25 cellular contexts compared by ENCODE assay signal in genomic region chr13:109694972-109695371, GRCh38.
DNase-seq lines count a peak whose midpoint lies in the region; ATAC-seq, FAIRE-seq and TF ChIP-seq lines count a peak whose summit lies in the region.
"Had no signal": no experiment of that assay in that cellular context is flagged by ENCODE, and none has a peak within 500 bp of the region (broad histone marks: within the 10 kb centered on the region; RNA-seq: fewer than 3 reads in every experiment).

No MANE protein-coding gene starts in this region.

- WGBS in H1 (ENCODE audit: extremely low coverage in 1 of 2, insufficient coverage in 1 of 2, insufficient read length in 1 of 2, insufficient replicate concordance in 2 of 2, low coverage in 1 of 2, low lambda C conversion rate in 2 of 2, missing lambda C conversion rate in 1 of 2), 2 experiments = 90% methylated on average over 4 of the region's 4 CpGs; no CpG with 5 or more reads in 1 of the 2 experiments
- no CpG with 5 or more reads among the region's 4 CpGs for WGBS in trophoblast cell (ENCODE audit: extremely low coverage, insufficient coverage, insufficient read length)
- WGBS in mesendoderm (ENCODE audit: extremely low coverage, insufficient coverage, low lambda C conversion rate) = no CpG with 5 or more reads among the region's 4 CpGs

- H3K4me2 ChIP-seq in H1 (ENCODE audit: insufficient read depth in 1 of 2, low read depth in 2 of 2, low read length in 2 of 2) = no peak overlapping the region
- no peak overlapping the region for H3K4me2 ChIP-seq in trophoblast cell (ENCODE audit: low read length)
- no peak overlapping the region for H3K4me2 ChIP-seq in mesendoderm (ENCODE audit: low read length)

- H2BK120ac ChIP-seq in H1 (replicated peaks; ENCODE audit: low read depth, low read length) (no peak overlapping the region), trophoblast cell (ENCODE audit: insufficient read depth, low read length, poor library complexity) (no peak overlapping the region), mesendoderm (ENCODE audit: low read depth, low read length) (no peak overlapping the region)

- H2AFZ ChIP-seq in H1 (ENCODE audit: low read length) (0 out of 2 replicates have a peak overlapping the region, but pooled peaks have one; percentile 29), trophoblast cell (ENCODE audit: insufficient read depth, low read length, poor library complexity) (no peak overlapping the region)

- H3K18ac ChIP-seq in H1 (ENCODE audit: extremely low read depth, low read length) (no peak overlapping the region), trophoblast cell (ENCODE audit: low read length) (no peak overlapping the region), mesendoderm (ENCODE audit: low read length) (no peak overlapping the region)

- H2BK5ac ChIP-seq in H1 (ENCODE audit: low read depth, low read length) (no peak overlapping the region), trophoblast cell (ENCODE audit: low read depth, low read length, poor library complexity) (no peak overlapping the region), mesendoderm (ENCODE audit: low read length) (no peak overlapping the region)

- POLR2A ChIA-PET in activated naive CD8-positive, alpha-beta T cell treated with anti-CD3 and anti-CD28 coated beads, Interleukin-2, amount 10 ng/mL, durations not matched to agents 7 days and 5 days (lab: Charles Lee) = no interaction called here
- POLR2A ChIA-PET in H1 (lab: Charles Lee; ENCODE audit: partially characterized antibody) = no interaction called here
- POLR2A ChIA-PET in CD8-positive, alpha-beta memory T cell (lab: Charles Lee) = no interaction called here

- no peak overlapping the region for H4K12ac ChIP-seq in trophoblast cell (ENCODE audit: low read depth, low read length)

- no peak overlapping the region for H2BK20ac ChIP-seq in H1 (ENCODE audit: low read length)

- no peaks in the 10 kb centered on the region for H3K79me1 ChIP-seq in H1 (ENCODE audit: low read depth, low read length)
- no peaks in the 10 kb centered on the region for H3K79me1 ChIP-seq in trophoblast cell (ENCODE audit: low read length)
- H3K79me1 ChIP-seq in mesendoderm (ENCODE audit: low read length) = no peaks in the 10 kb centered on the region

- no peak overlapping the region for H3K14ac ChIP-seq in H1 (ENCODE audit: insufficient read length)
- H3K14ac ChIP-seq in trophoblast cell (ENCODE audit: low read length) = no peak overlapping the region

- H2BK12ac ChIP-seq in H1 (ENCODE audit: low read depth, low read length) (no peak overlapping the region), trophoblast cell (ENCODE audit: low read length) (no peak overlapping the region)

- H4K91ac ChIP-seq in H1 (replicated peaks; ENCODE audit: insufficient read length, low read length) = no peak overlapping the region
- no peak overlapping the region for H4K91ac ChIP-seq in trophoblast cell (ENCODE audit: low read depth, low read length)

- H3K27me3 ChIP-seq in H1 (replicated peaks in 1 of 4; ENCODE audit: control insufficient read depth in 3 of 4, extremely low read depth in 1 of 4, insufficient read depth in 3 of 4, low read length in 3 of 4) (no peaks in the 10 kb centered on the region), trophoblast cell (ENCODE audit: insufficient read depth, low read length) (no peaks in the 10 kb centered on the region), mesendoderm (ENCODE audit: insufficient read depth, low read length, poor library complexity) (no peaks in the 10 kb centered on the region)
- H3K27me3 ChIP-seq in CD8-positive, alpha-beta memory T cell (ENCODE audit: insufficient read depth, low read length, poor library complexity, severe bottlenecking) = no peaks in the 10 kb centered on the region
- H3K27me3 ChIP-seq: brain microvascular endothelial cell, uterus had no signal

- H3K4ac ChIP-seq in H1 (replicated peaks; ENCODE audit: insufficient read length, low read depth, low read length) (no peak overlapping the region), trophoblast cell (ENCODE audit: low read depth, low read length) (no peak overlapping the region), mesendoderm (ENCODE audit: low read depth, low read length) (no peak overlapping the region)

- no peak for DNase-seq in activated naive CD8-positive, alpha-beta T cell treated with anti-CD3 and anti-CD28 coated beads, Interleukin-2, amount 10 ng/mL, durations not matched to agents 7 days and 5 days
- no peak for DNase-seq in activated naive CD8-positive, alpha-beta T cell treated with anti-CD3 and anti-CD28 coated beads for 36 hours
- DNase-seq in NCI-H460 (ENCODE audit: extremely low read depth, low read depth) (peak; percentile 90), H1 (ENCODE audit: low read depth in 1 of 2, low spot score in 2 of 2) (no peak), trophoblast cell (peak; percentile 92), mesendoderm (no peak)
- DNase-seq in CD8-positive, alpha-beta memory T cell = no peak
- no peak for DNase-seq in effector memory CD8-positive, alpha-beta T cell
- DNase-seq: activated B cell treated with CpG ODN at 0.5 μM for 24 hours; activated CD4-positive, alpha-beta T cell treated with anti-CD3 and anti-CD28 coated beads, Interleukin-2, amount 50 U/mL, for 1 hour; activated naive CD4-positive, alpha-beta T cell; activated T-cell treated with anti-CD3 and anti-CD28 coated beads, Interleukin-2, amount 50 U/mL, for 72 hours; AML-193; amygdala; brain microvascular endothelial cell; hypothalamus; NCI-H1092; NCI-H1694; NCI-H774; nephron progenitor cell; stimulated activated naive CD4-positive, alpha-beta T cell treated with Interleukin-2 at 50 U/mL for 16 hours; uterus had no signal

- H3K4me1 ChIP-seq in H1 (replicated peaks in 1 of 4; ENCODE audit: control insufficient read depth in 3 of 4, insufficient read depth in 4 of 4, low read length in 3 of 4) = peaks cover 0 to 5% (median 0%) of the 10 kb centered on the region in 4 experiments; a peak in 1 of 7 replicates
- no peaks in the 10 kb centered on the region for H3K4me1 ChIP-seq in trophoblast cell (ENCODE audit: control insufficient read depth in 1 of 2, insufficient read depth in 2 of 2, low read length in 2 of 2)
- no peaks in the 10 kb centered on the region for H3K4me1 ChIP-seq in mesendoderm (ENCODE audit: control insufficient read depth, low read depth, low read length)
- H3K4me1 ChIP-seq in CD8-positive, alpha-beta memory T cell (ENCODE audit: insufficient read depth, low read length) = peaks cover 3% of the 10 kb centered on the region
- H3K4me1 ChIP-seq: uterus had no signal

- no peak for TF ChIP-seq POLR2A in H1 (IDR thresholded peaks at IDR 0.05; ENCODE audit: control extremely low read depth in 1 of 2, low read depth in 2 of 2, low read length in 2 of 2)

- H3K27ac ChIP-seq in H1 (ENCODE audit: low read depth, low read length) = no peak overlapping the region
- no peak overlapping the region for H3K27ac ChIP-seq in trophoblast cell (ENCODE audit: low read depth, low read length)
- H3K27ac ChIP-seq in mesendoderm (ENCODE audit: low read depth, low read length) = no peak overlapping the region
- H3K27ac ChIP-seq in CD8-positive, alpha-beta memory T cell (ENCODE audit: low read depth, low read length) = no peak overlapping the region
- H3K27ac ChIP-seq: brain microvascular endothelial cell, thoracic aorta, uterus had no signal

- H3K9me3 Mint-ChIP-seq in activated naive CD8-positive, alpha-beta T cell treated with anti-CD3 and anti-CD28 coated beads, Interleukin-2, amount 10 ng/mL, durations not matched to agents 7 days and 5 days = no peaks in the 10 kb centered on the region
- H3K9me3 Mint-ChIP-seq in activated naive CD8-positive, alpha-beta T cell treated with anti-CD3 and anti-CD28 coated beads for 36 hours = no peaks in the 10 kb centered on the region
- H3K9me3 Mint-ChIP-seq in CD8-positive, alpha-beta memory T cell = no peaks in the 10 kb centered on the region
- no peaks in the 10 kb centered on the region for H3K9me3 Mint-ChIP-seq in effector memory CD8-positive, alpha-beta T cell
- H3K9me3 Mint-ChIP-seq: activated B cell treated with CpG ODN at 0.5 μM for 24 hours; activated T-cell treated with anti-CD3 and anti-CD28 coated beads, Interleukin-2, amount 50 U/mL, for 72 hours; CD4-positive, CD25-positive, alpha-beta regulatory T cell; nephron progenitor cell; T-helper 1 cell treated with Interleukin-12 subunit alpha and Interleukin-12 subunit beta and Interleukin-4 antibody, amounts not matched to agents 30 μg/mL and 1 μg/mL, for 36 hours had no signal

- H4K5ac ChIP-seq in H1 (ENCODE audit: insufficient read length, low read depth, low read length) (no peak overlapping the region), mesendoderm (ENCODE audit: low read length) (no peak overlapping the region)

- no peaks in the 10 kb centered on the region for H3K36me3 Mint-ChIP-seq in activated naive CD8-positive, alpha-beta T cell treated with anti-CD3 and anti-CD28 coated beads, Interleukin-2, amount 10 ng/mL, durations not matched to agents 7 days and 5 days
- H3K36me3 Mint-ChIP-seq in activated naive CD8-positive, alpha-beta T cell treated with anti-CD3 and anti-CD28 coated beads for 36 hours = no peaks in the 10 kb centered on the region
- H3K36me3 Mint-ChIP-seq in CD8-positive, alpha-beta memory T cell = no peaks in the 10 kb centered on the region
- no peaks in the 10 kb centered on the region for H3K36me3 Mint-ChIP-seq in effector memory CD8-positive, alpha-beta T cell (ENCODE audit: insufficient read depth)
- H3K36me3 Mint-ChIP-seq: CD4-positive, CD25-positive, alpha-beta regulatory T cell had no signal

- no peak overlapping the region for H3K4me3 Mint-ChIP-seq in activated naive CD8-positive, alpha-beta T cell treated with anti-CD3 and anti-CD28 coated beads, Interleukin-2, amount 10 ng/mL, durations not matched to agents 7 days and 5 days
- H3K4me3 Mint-ChIP-seq in activated naive CD8-positive, alpha-beta T cell treated with anti-CD3 and anti-CD28 coated beads for 36 hours = no peak overlapping the region
- H3K4me3 Mint-ChIP-seq in CD8-positive, alpha-beta memory T cell = no peak overlapping the region
- no peak overlapping the region for H3K4me3 Mint-ChIP-seq in effector memory CD8-positive, alpha-beta T cell
- H3K4me3 Mint-ChIP-seq: activated B cell treated with CpG ODN at 0.5 μM for 24 hours; activated T-cell treated with anti-CD3 and anti-CD28 coated beads, Interleukin-2, amount 50 U/mL, for 72 hours; CD4-positive, CD25-positive, alpha-beta regulatory T cell; nephron progenitor cell; T-helper 1 cell treated with Interleukin-12 subunit alpha and Interleukin-12 subunit beta and Interleukin-4 antibody, amounts not matched to agents 30 μg/mL and 1 μg/mL, for 36 hours had no signal

- no peaks in the 10 kb centered on the region for H3K9me3 ChIP-seq in H1 (ENCODE audit: insufficient read depth in 2 of 2, low read depth in 1 of 2, low read length in 1 of 2)
- H3K9me3 ChIP-seq in trophoblast cell (ENCODE audit: insufficient read depth, low read depth, low read length) = no peaks in the 10 kb centered on the region
- no peaks in the 10 kb centered on the region for H3K9me3 ChIP-seq in CD8-positive, alpha-beta memory T cell (ENCODE audit: low read length)
- H3K9me3 ChIP-seq: thoracic aorta, uterus had no signal

- H3K23ac ChIP-seq in H1 (ENCODE audit: insufficient read length) = no peak overlapping the region
- no peak overlapping the region for H3K23ac ChIP-seq in trophoblast cell (ENCODE audit: low read length)
- no peak overlapping the region for H3K23ac ChIP-seq in mesendoderm (ENCODE audit: low read length)

- peak; percentile 58 for ATAC-seq in activated naive CD8-positive, alpha-beta T cell treated with anti-CD3 and anti-CD28 coated beads, Interleukin-2, amount 10 ng/mL, durations not matched to agents 7 days and 5 days (ENCODE audit: low read depth)
- ATAC-seq in effector memory CD8-positive, alpha-beta T cell (replicated peaks) = no peak

- no peaks in the 10 kb centered on the region for H3K23me2 ChIP-seq in H1 (ENCODE audit: low read depth, low read length)

- H4K20me1 ChIP-seq in H1 (replicated peaks in 1 of 2; ENCODE audit: control insufficient read depth in 1 of 2, insufficient read depth in 2 of 2, low read length in 2 of 2) = no peaks in the 10 kb centered on the region

- no peaks in the 10 kb centered on the region for H3K4me1 Mint-ChIP-seq in activated naive CD8-positive, alpha-beta T cell treated with anti-CD3 and anti-CD28 coated beads, Interleukin-2, amount 10 ng/mL, durations not matched to agents 7 days and 5 days
- H3K4me1 Mint-ChIP-seq in activated naive CD8-positive, alpha-beta T cell treated with anti-CD3 and anti-CD28 coated beads for 36 hours = no peaks in the 10 kb centered on the region
- H3K4me1 Mint-ChIP-seq in CD8-positive, alpha-beta memory T cell = peaks cover 0 to under 1% (median under 1%) of the 10 kb centered on the region in 3 donors
- no peaks in the 10 kb centered on the region for H3K4me1 Mint-ChIP-seq in effector memory CD8-positive, alpha-beta T cell (ENCODE audit: low read depth in 2 of 2)
- H3K4me1 Mint-ChIP-seq: activated B cell treated with CpG ODN at 0.5 μM for 24 hours had no signal

- no peak for TF ChIP-seq EP300 in H1 (IDR thresholded peaks at IDR 0.05; ENCODE audit: borderline replicate concordance in 1 of 2, low read depth in 2 of 2, low read length in 2 of 2)

- no peaks in the 10 kb centered on the region for H3K79me2 ChIP-seq in H1 (ENCODE audit: control insufficient read depth in 1 of 2, insufficient read depth in 2 of 2, low read length in 2 of 2)
- H3K79me2 ChIP-seq in trophoblast cell (ENCODE audit: control insufficient read depth, insufficient read depth, low read length, poor library complexity) = no peaks in the 10 kb centered on the region
- H3K79me2 ChIP-seq in mesendoderm (ENCODE audit: control insufficient read depth, insufficient read depth, low read length) = no peaks in the 10 kb centered on the region

- H3K36me3 ChIP-seq in H1 (ENCODE audit: control insufficient read depth in 2 of 4, insufficient read depth in 4 of 4, low read length in 3 of 4) (no peaks in the 10 kb centered on the region), trophoblast cell (ENCODE audit: control insufficient read depth in 1 of 2, insufficient read depth in 2 of 2, low read length in 2 of 2) (no peaks in the 10 kb centered on the region), mesendoderm (ENCODE audit: control insufficient read depth, insufficient read depth, low read length) (no peaks in the 10 kb centered on the region)
- no peaks in the 10 kb centered on the region for H3K36me3 ChIP-seq in CD8-positive, alpha-beta memory T cell (ENCODE audit: insufficient read depth, low read length)
- H3K36me3 ChIP-seq: brain microvascular endothelial cell, thoracic aorta, uterus had no signal

- TF ChIP-seq CTCF in H1 (IDR thresholded peaks at IDR 0.05; ENCODE audit: control extremely low read depth in 1 of 3, insufficient read depth in 1 of 3, low read depth in 1 of 3, low read length in 3 of 3) = no peak

- peaks cover 4% of the 10 kb centered on the region for H3K27me3 Mint-ChIP-seq in activated naive CD8-positive, alpha-beta T cell treated with anti-CD3 and anti-CD28 coated beads, Interleukin-2, amount 10 ng/mL, durations not matched to agents 7 days and 5 days
- H3K27me3 Mint-ChIP-seq in activated naive CD8-positive, alpha-beta T cell treated with anti-CD3 and anti-CD28 coated beads for 36 hours = no peaks in the 10 kb centered on the region
- H3K27me3 Mint-ChIP-seq in CD8-positive, alpha-beta memory T cell = no peaks in the 10 kb centered on the region
- no peaks in the 10 kb centered on the region for H3K27me3 Mint-ChIP-seq in effector memory CD8-positive, alpha-beta T cell
- H3K27me3 Mint-ChIP-seq: activated B cell treated with CpG ODN at 0.5 μM for 24 hours; CD4-positive, CD25-positive, alpha-beta regulatory T cell had no signal

- H4K8ac ChIP-seq in H1 (ENCODE audit: extremely low read depth, insufficient read depth, low read length) = no peak overlapping the region
- H4K8ac ChIP-seq in trophoblast cell (ENCODE audit: low read depth, low read length) = no peak overlapping the region
- H4K8ac ChIP-seq in mesendoderm (ENCODE audit: low read depth, low read length) = no peak overlapping the region

- no peak overlapping the region for H3K9ac ChIP-seq in H1 (replicated peaks in 1 of 4; ENCODE audit: extremely low read depth in 1 of 4, low read depth in 3 of 4, low read length in 3 of 4)
- H3K9ac ChIP-seq in trophoblast cell (ENCODE audit: low read length) = no peak overlapping the region
- H3K9ac ChIP-seq in mesendoderm (ENCODE audit: low read length) = no peak overlapping the region

- H3K56ac ChIP-seq in H1 (replicated peaks; ENCODE audit: insufficient read length, low read depth, low read length) = no peak overlapping the region
- no peak overlapping the region for H3K56ac ChIP-seq in mesendoderm (ENCODE audit: low read length)

- H2AK5ac ChIP-seq in H1 (ENCODE audit: low read depth, low read length) = no peak overlapping the region
- no peak overlapping the region for H2AK5ac ChIP-seq in trophoblast cell (ENCODE audit: low read length)
- H2AK5ac ChIP-seq in mesendoderm (ENCODE audit: low read length) = no peak overlapping the region

- H3K27ac Mint-ChIP-seq in activated naive CD8-positive, alpha-beta T cell treated with anti-CD3 and anti-CD28 coated beads, Interleukin-2, amount 10 ng/mL, durations not matched to agents 7 days and 5 days = no peak overlapping the region
- H3K27ac Mint-ChIP-seq in activated naive CD8-positive, alpha-beta T cell treated with anti-CD3 and anti-CD28 coated beads for 36 hours = no peak overlapping the region
- H3K27ac Mint-ChIP-seq in CD8-positive, alpha-beta memory T cell = no peak overlapping the region
- no peak overlapping the region for H3K27ac Mint-ChIP-seq in effector memory CD8-positive, alpha-beta T cell
- H3K27ac Mint-ChIP-seq: activated B cell treated with CpG ODN at 0.5 μM for 24 hours; activated T-cell treated with anti-CD3 and anti-CD28 coated beads, Interleukin-2, amount 50 U/mL, for 72 hours; CD4-positive, CD25-positive, alpha-beta regulatory T cell; nephron progenitor cell; T-helper 1 cell treated with Interleukin-12 subunit alpha and Interleukin-12 subunit beta and Interleukin-4 antibody, amounts not matched to agents 30 μg/mL and 1 μg/mL, for 36 hours had no signal

- no peak for TF ChIP-seq RAD21 in H1 (IDR thresholded peaks at IDR 0.05 in 1 of 2, conservative IDR thresholded peaks at IDR 0.05 in 1 of 2; ENCODE audit: low read depth in 2 of 2, low read length in 2 of 2)

- H3K4me3 ChIP-seq in H1 (ENCODE audit: extremely low read depth in 1 of 4, insufficient read depth in 2 of 4, low read depth in 3 of 4, low read length in 4 of 4) (no peak overlapping the region), trophoblast cell (ENCODE audit: low read depth, low read length) (no peak overlapping the region), mesendoderm (ENCODE audit: low read length) (no peak overlapping the region)
- no peak overlapping the region for H3K4me3 ChIP-seq in CD8-positive, alpha-beta memory T cell (ENCODE audit: low read length)
- H3K4me3 ChIP-seq: thoracic aorta, uterus had no signal

- H2BK15ac ChIP-seq in H1 (ENCODE audit: low read length) (no peak overlapping the region), mesendoderm (replicated peaks; ENCODE audit: low read depth) (no peak overlapping the region)

- CTCF ChIA-PET in H1 (lab: Charles Lee; ENCODE audit: partially characterized antibody) = interaction anchor here (1.4 kb wide), 1 partner anchor 29 kb away, joined by 3 read pairs; no protein-coding TSS in a partner anchor
- CTCF ChIA-PET in CD8-positive, alpha-beta memory T cell (lab: Charles Lee) = no interaction called here

- FAIRE-seq in H1 (lab: Jason Lieb, UNC) = no peak

Comparison
In these comparisons a context has a peak if more than half of its experiments do, and no peak if none do; other contexts are left out.
1. DNase-seq: peak in NCI-H460 (single experiment) and trophoblast cell (2 of 2); none in activated naive CD8-positive, alpha-beta T cell treated with anti-CD3 and anti-CD28 coated beads, Interleukin-2, amount 10 ng/mL, durations not matched to agents 7 days and 5 days (single experiment), activated naive CD8-positive, alpha-beta T cell treated with anti-CD3 and anti-CD28 coated beads for 36 hours (single experiment), H1 (0 of 2), mesendoderm (single experiment), CD8-positive, alpha-beta memory T cell (0 of 5) and effector memory CD8-positive, alpha-beta T cell (0 of 3).